Comparison of ENCODE assay signal across 8 cellular contexts in the genomic region with DNA sequence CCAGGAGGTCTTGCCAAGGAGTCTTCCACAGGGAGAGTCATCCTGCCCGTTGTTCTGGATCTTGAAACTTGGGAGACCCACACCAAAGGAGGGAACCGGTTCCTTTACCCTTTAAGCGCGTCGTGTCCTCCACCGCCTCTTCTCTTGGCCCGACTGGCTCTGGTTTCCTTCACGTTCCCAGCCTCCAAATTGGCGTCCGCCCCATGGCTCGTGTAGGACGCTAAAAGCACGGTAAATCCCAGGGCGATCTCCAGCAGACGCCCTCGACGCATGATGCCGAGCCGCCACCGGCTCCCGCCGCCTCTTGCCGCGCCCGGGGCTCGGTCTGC. TPM values are rescaled to one million over a fixed set of nuclear protein-coding genes. Genes with fewer than 3 reads are reported as not detected.
DNase-seq lines count a peak whose midpoint lies in the region; ATAC-seq and TF ChIP-seq lines count a peak whose summit lies in the region.

No MANE protein-coding gene starts in this region.

- H3K36me3 Mint-ChIP-seq in activated T-helper 2 cell treated with anti-CD3 and anti-CD28 coated beads, Interferon-gamma antibody, Interleukin-2, Interleukin-4, amounts not matched to agents 10 μg/mL and 5 μg/mL and 100 μg/mL, durations not matched to agents 14 hours and 24 hours and 36 hours (ENCODE audit: low read depth): no peaks in the 10 kb centered on the region

- H3K4me1 ChIP-seq in BLaER1 (peaks cover 20% of the 10 kb centered on the region), iPS-15b (ENCODE audit: control insufficient read depth, insufficient read depth, low read length) (peaks cover 13% of the 10 kb centered on the region), stomach (peaks cover 6 to 59% (median 42%) of the 10 kb centered on the region in 4 donors)

- H3K27me3 ChIP-seq in BLaER1 (peaks cover 58% of the 10 kb centered on the region), H7 (ENCODE audit: control insufficient read depth, insufficient read depth, low read length) (peaks cover 34% of the 10 kb centered on the region), iPS-15b (ENCODE audit: control insufficient read depth, insufficient read depth, low read length) (peaks cover 42% of the 10 kb centered on the region), stomach (peaks cover 0 to 31% (median 25%) of the 10 kb centered on the region in 3 donors)

- no peak for TF ChIP-seq POLR2A in stomach (IDR thresholded peaks at IDR 0.05)

- no peak for TF ChIP-seq CTCF in stomach (IDR thresholded peaks at IDR 0.05)

- peaks cover 6% of the 10 kb centered on the region for H3K4me1 Mint-ChIP-seq in activated T-helper 2 cell treated with anti-CD3 and anti-CD28 coated beads, Interferon-gamma antibody, Interleukin-2, Interleukin-4, amounts not matched to agents 10 μg/mL and 5 μg/mL and 100 μg/mL, durations not matched to agents 14 hours and 24 hours and 36 hours (ENCODE audit: low read depth)

- whole genome bisulfite sequencing in stomach, 5 donors: 1 to 3% (median 2%) methylated on average over 13 to 26 of the region's 26 CpGs

- peaks cover 47% of the 10 kb centered on the region for H3K27me3 Mint-ChIP-seq in activated T-helper 2 cell treated with anti-CD3 and anti-CD28 coated beads, Interferon-gamma antibody, Interleukin-2, Interleukin-4, amounts not matched to agents 10 μg/mL and 5 μg/mL and 100 μg/mL, durations not matched to agents 14 hours and 24 hours and 36 hours (ENCODE audit: low read depth)

- H3K36me3 ChIP-seq in BLaER1: no peaks in the 10 kb centered on the region
- no peaks in the 10 kb centered on the region for H3K36me3 ChIP-seq in H7 (replicated peaks; ENCODE audit: control insufficient read depth, insufficient read depth, low read length)
- no peaks in the 10 kb centered on the region for H3K36me3 ChIP-seq in iPS-15b (ENCODE audit: control insufficient read depth, insufficient read depth, low read length)
- H3K36me3 ChIP-seq in stomach: no peaks in the 10 kb centered on the region

- H3K4me2 ChIP-seq in BLaER1: peak overlapping the region; percentile 98

- H3K4me3 ChIP-seq in BLaER1 (peak overlapping the region; percentile 71), H7 (ENCODE audit: insufficient read depth, low read depth, low read length) (peak overlapping the region; percentile 71), iPS-15b (ENCODE audit: low read depth, low read length) (peak overlapping the region; percentile 69), stomach (peak overlapping the region; percentile 62 to 82 (median 70))

- H3K27ac ChIP-seq in BLaER1: no peak overlapping the region
- peak overlapping the region; percentile 61 to 88 (median 84) for H3K27ac ChIP-seq in stomach

- H3K9ac ChIP-seq in BLaER1 (no peak overlapping the region), iPS-15b (ENCODE audit: low read depth, low read length) (peak overlapping the region; percentile 65)

- no peaks in the 10 kb centered on the region for H3K9me3 Mint-ChIP-seq in activated T-helper 2 cell treated with anti-CD3 and anti-CD28 coated beads, Interferon-gamma antibody, Interleukin-2, Interleukin-4, amounts not matched to agents 10 μg/mL and 5 μg/mL and 100 μg/mL, durations not matched to agents 14 hours and 24 hours and 36 hours

- peaks cover 31% of the 10 kb centered on the region for H4K20me1 ChIP-seq in BLaER1

- no peak overlapping the region for H3K27ac Mint-ChIP-seq in activated T-helper 2 cell treated with anti-CD3 and anti-CD28 coated beads, Interferon-gamma antibody, Interleukin-2, Interleukin-4, amounts not matched to agents 10 μg/mL and 5 μg/mL and 100 μg/mL, durations not matched to agents 14 hours and 24 hours and 36 hours

- no peak for TF ChIP-seq EP300 in stomach (IDR thresholded peaks at IDR 0.05)

- intact Hi-C loops in activated T-helper 2 cell treated with anti-CD3 and anti-CD28 coated beads, Interferon-gamma antibody, Interleukin-2, Interleukin-4, amounts not matched to agents 10 μg/mL and 5 μg/mL and 100 μg/mL, durations not matched to agents 14 hours and 24 hours and 36 hours (cut with micrococcal nuclease): no loop called here
- intact Hi-C loops in stomach (cut with DNase I; ENCODE audit: low total_unique reads): no loop called here

- DNase-seq in H7 (no peak), stomach (no peak), AG08395 (ENCODE audit: low spot score) (no peak)
- DNase-seq in activated T-helper 2 cell treated with anti-CD3 and anti-CD28 coated beads, Interferon-gamma antibody, Interleukin-2, Interleukin-4, amounts not matched to agents 10 μg/mL and 5 μg/mL and 100 μg/mL, durations not matched to agents 14 hours and 24 hours and 36 hours (ENCODE audit: low spot score): no peak

- peak overlapping the region; percentile 58 for H3K4me3 Mint-ChIP-seq in activated T-helper 2 cell treated with anti-CD3 and anti-CD28 coated beads, Interferon-gamma antibody, Interleukin-2, Interleukin-4, amounts not matched to agents 10 μg/mL and 5 μg/mL and 100 μg/mL, durations not matched to agents 14 hours and 24 hours and 36 hours (ENCODE audit: low read depth)

- H3K9me3 ChIP-seq in BLaER1 (no peaks in the 10 kb centered on the region), iPS-15b (ENCODE audit: control insufficient read depth, insufficient read depth, low read length) (no peaks in the 10 kb centered on the region), stomach (no peaks in the 10 kb centered on the region)

- ATAC-seq in HG02759 (IDR thresholded peaks at IDR 0.05; ENCODE audit: unreplicated experiment) (no peak), GM21360 (IDR thresholded peaks at IDR 0.05; ENCODE audit: unreplicated experiment) (no peak)

RNA-seq across cellular contexts. Expression of a gene that starts 1.0 kb away (rescaled TPM):
- 3.9 and 5.5 TPM in 2 replicates for total RNA-seq in H7 (2014; rRNA removed; shearing (Covaris generic))
- total RNA-seq in activated T-helper 2 cell treated with anti-CD3 and anti-CD28 coated beads, Interferon-gamma antibody, Interleukin-2, Interleukin-4, amounts not matched to agents 10 μg/mL and 5 μg/mL and 100 μg/mL, durations not matched to agents 14 hours and 24 hours and 36 hours: 0.80 and 1.2 TPM in 2 replicates
- total RNA-seq in stomach: 100 to 1,000 TPM in 3 of 5 donors, 10 to 100 TPM in 2; 32.1 to 384 (median 104) TPM
- 1 to 10 TPM; 4.7 to 7.9 (median 5.5) TPM for polyA plus RNA-seq in stomach
